ENCODE assay signal across 32 cellular contexts in genomic region chr1:211839106-211839505, GRCh38.
"Had no signal": no experiment of that assay in that cellular context is flagged by ENCODE, and none has a peak within 500 bp of the region (broad histone marks: within the 10 kb centered on the region; RNA-seq: fewer than 3 reads in every experiment).

No MANE protein-coding gene starts in this region.

- H3K4me3 Mint-ChIP-seq: activated CD4-positive, alpha-beta memory T cell treated with anti-CD3 and anti-CD28 coated beads, Interleukin-2, amount 10 ng/mL, durations not matched to agents 7 days and 5 days; activated CD4-positive, alpha-beta T cell treated with anti-CD3 and anti-CD28 coated beads, Interleukin-2, amount 10 ng/mL, durations not matched to agents 7 days and 5 days; activated naive CD4-positive, alpha-beta T cell treated with anti-CD3 and anti-CD28 coated beads for 36 hours; activated naive CD4-positive, alpha-beta T cell treated with anti-CD3 and anti-CD28 coated beads, Interleukin-2, amount 50 U/mL, for 24 hours; activated naive CD8-positive, alpha-beta T cell treated with anti-CD3 and anti-CD28 coated beads for 36 hours; activated naive CD8-positive, alpha-beta T cell treated with anti-CD3 and anti-CD28 coated beads, Interleukin-2, amount 50 U/mL, for 24 hours; effector memory CD8-positive, alpha-beta T cell; T-helper 17 cell; T-helper 2 cell treated with Interferon-gamma antibody and Interleukin-4, amounts not matched to agents 5 μg/mL and 100 μg/mL, for 36 hours had no signal

- H3K36me3 Mint-ChIP-seq: activated naive CD4-positive, alpha-beta T cell treated with anti-CD3 and anti-CD28 coated beads, Interleukin-2, amount 50 U/mL, for 24 hours; activated naive CD8-positive, alpha-beta T cell treated with anti-CD3 and anti-CD28 coated beads for 36 hours had no signal

- FAIRE-seq: colon had no signal

- H3K9me3 Mint-ChIP-seq: activated naive CD4-positive, alpha-beta T cell treated with anti-CD3 and anti-CD28 coated beads for 36 hours; activated naive CD4-positive, alpha-beta T cell treated with anti-CD3 and anti-CD28 coated beads, Interleukin-2, amount 50 U/mL, for 24 hours; activated naive CD8-positive, alpha-beta T cell treated with anti-CD3 and anti-CD28 coated beads for 36 hours; activated naive CD8-positive, alpha-beta T cell treated with anti-CD3 and anti-CD28 coated beads, Interleukin-2, amount 50 U/mL, for 24 hours; activated T-helper 2 cell treated with anti-CD3 and anti-CD28 coated beads, Interferon-gamma antibody, Interleukin-2, Interleukin-4, amounts not matched to agents 10 μg/mL and 5 μg/mL and 100 μg/mL, durations not matched to agents 14 hours and 24 hours and 36 hours had no signal

- H3K27ac Mint-ChIP-seq: activated CD4-positive, alpha-beta memory T cell treated with anti-CD3 and anti-CD28 coated beads, Interleukin-2, amount 10 ng/mL, durations not matched to agents 7 days and 5 days; activated CD4-positive, alpha-beta T cell treated with anti-CD3 and anti-CD28 coated beads, Interleukin-2, amount 10 ng/mL, durations not matched to agents 7 days and 5 days; activated naive CD4-positive, alpha-beta T cell treated with anti-CD3 and anti-CD28 coated beads for 36 hours; activated naive CD4-positive, alpha-beta T cell treated with anti-CD3 and anti-CD28 coated beads, Interleukin-2, amount 50 U/mL, for 24 hours; activated naive CD8-positive, alpha-beta T cell treated with anti-CD3 and anti-CD28 coated beads for 36 hours; activated naive CD8-positive, alpha-beta T cell treated with anti-CD3 and anti-CD28 coated beads, Interleukin-2, amount 50 U/mL, for 24 hours; activated T-helper 2 cell treated with anti-CD3 and anti-CD28 coated beads, Interferon-gamma antibody, Interleukin-2, Interleukin-4, amounts not matched to agents 10 μg/mL and 5 μg/mL and 100 μg/mL, durations not matched to agents 14 hours and 24 hours and 36 hours; effector memory CD8-positive, alpha-beta T cell; T-helper 17 cell; T-helper 2 cell treated with Interferon-gamma antibody and Interleukin-4, amounts not matched to agents 5 μg/mL and 100 μg/mL, for 36 hours had no signal

- DNase-seq: activated CD4-positive, alpha-beta memory T cell treated with anti-CD3 and anti-CD28 coated beads, Interleukin-2, amount 10 ng/mL, durations not matched to agents 7 days and 5 days; activated CD4-positive, alpha-beta T cell treated with anti-CD3 and anti-CD28 coated beads, Interleukin-2, amount 10 ng/mL, durations not matched to agents 7 days and 5 days; activated CD4-positive, alpha-beta T cell treated with anti-CD3 and anti-CD28 coated beads, Interleukin-2, amount 50 U/mL, for 4 hours; activated CD4-positive, CD25-positive, alpha-beta regulatory T cell; activated CD4-positive, CD25-positive, alpha-beta regulatory T cell treated with anti-CD3 and anti-CD28 coated beads, Interleukin-2, amount 50 U/mL, for 72 hours; activated effector memory CD4-positive, alpha-beta T cell treated with anti-CD3 and anti-CD28 coated beads, Interleukin-2, amount 50 U/mL, for 16 hours; activated naive CD4-positive, alpha-beta T cell treated with anti-CD3 and anti-CD28 coated beads for 36 hours; activated naive CD8-positive, alpha-beta T cell treated with anti-CD3 and anti-CD28 coated beads for 36 hours; activated naive CD8-positive, alpha-beta T cell treated with anti-CD3 and anti-CD28 coated beads, Interleukin-2, amount 50 U/mL, for 24 hours; adrenal gland; amygdala; aorta; body of pancreas; caudate nucleus; cortex of kidney; dermis blood vessel endothelial cell; effector CD4-positive, alpha-beta T cell; effector memory CD8-positive, alpha-beta T cell; erythroblast; foreskin keratinocyte; gastrocnemius medialis; glutamatergic neuron; heart left ventricle; hypothalamus; SW 1271; T-helper 1 cell; T-helper 17 cell; T1000 had no signal

- H3K27me3 Mint-ChIP-seq: activated naive CD4-positive, alpha-beta T cell treated with anti-CD3 and anti-CD28 coated beads, Interleukin-2, amount 50 U/mL, for 24 hours; activated naive CD8-positive, alpha-beta T cell treated with anti-CD3 and anti-CD28 coated beads for 36 hours; effector memory CD8-positive, alpha-beta T cell; T-helper 17 cell had no signal

- ATAC-seq: activated naive CD8-positive, alpha-beta T cell treated with anti-CD3 and anti-CD28 coated beads, Interleukin-2, amount 50 U/mL, for 24 hours; body of pancreas; effector memory CD8-positive, alpha-beta T cell; foreskin keratinocyte; gastrocnemius medialis; heart left ventricle; T-helper 17 cell had no signal
